ENCODE assay signal across 20 cellular contexts in the genomic region with DNA sequence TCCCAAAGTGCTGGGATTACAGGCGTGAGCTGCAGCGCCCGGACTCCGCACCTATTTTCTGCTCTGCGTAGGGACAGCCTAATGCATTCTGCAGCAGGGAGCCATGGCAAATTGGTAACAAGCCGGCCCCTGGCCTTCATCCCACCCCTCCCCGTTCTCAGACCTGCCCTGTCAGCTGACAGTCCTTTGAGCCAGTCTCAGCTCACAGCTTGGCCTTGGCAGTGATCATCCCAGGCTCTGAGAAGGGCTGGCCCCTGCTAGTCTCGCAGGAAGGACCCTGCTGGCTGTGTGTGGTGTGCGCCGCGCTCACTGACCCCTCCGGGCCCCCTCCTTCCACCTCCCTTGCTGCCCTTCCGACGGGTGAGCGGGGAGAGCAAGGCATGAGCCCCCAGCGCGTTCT. TPM values are rescaled to one million over a fixed set of nuclear protein-coding genes. Genes with fewer than 3 reads are reported as not detected.
A peak's percentile ranks its signal among the peaks of the same experiment; 100 is the strongest.
DNase-seq lines count a peak whose midpoint lies in the region; TF ChIP-seq lines count a peak whose summit lies in the region.
"Had no signal": no experiment of that assay in that cellular context is flagged by ENCODE, and none has a peak within 500 bp of the region (broad histone marks: within the 10 kb centered on the region; RNA-seq: fewer than 3 reads in every experiment).

No MANE protein-coding gene starts in this region.

- intact Hi-C loops in thyroid gland (cut with DNase I): no loop called here
- intact Hi-C loops in activated CD4-positive, alpha-beta memory T cell treated with anti-CD3 and anti-CD28 coated beads for 36 hours (cut with micrococcal nuclease): no loop called here

- H3K79me2 ChIP-seq in neural cell (replicated peaks; ENCODE audit: insufficient read depth, low read length): no peaks in the 10 kb centered on the region

- 28 to 30% methylated on average over 4 to 16 of the region's 17 CpGs for WGBS in thyroid gland, 2 donors

- no peaks in the 10 kb centered on the region for H3K36me3 Mint-ChIP-seq in activated CD4-positive, alpha-beta memory T cell treated with anti-CD3 and anti-CD28 coated beads for 36 hours
- H3K36me3 Mint-ChIP-seq: CD8-positive, alpha-beta memory T cell had no signal

- H3K27ac Mint-ChIP-seq in activated CD4-positive, alpha-beta memory T cell treated with anti-CD3 and anti-CD28 coated beads for 36 hours: no peak overlapping the region

- H4K20me1 ChIP-seq in BLaER1 treated with 17β-estradiol and CSF1 and Interleukin-3, amounts not matched to agents 10 nM and 100 nM: peaks cover 0 to 13% (median 0%) of the 10 kb centered on the region in 11 experiments; a peak in 4 of 22 replicates
- H4K20me1 ChIP-seq in neural cell (ENCODE audit: insufficient read depth): no peaks in the 10 kb centered on the region

- H3K27me3 Mint-ChIP-seq in activated CD4-positive, alpha-beta memory T cell treated with anti-CD3 and anti-CD28 coated beads for 36 hours: peaks cover 25% of the 10 kb centered on the region

- no peaks in the 10 kb centered on the region for H3K9me3 Mint-ChIP-seq in activated CD4-positive, alpha-beta memory T cell treated with anti-CD3 and anti-CD28 coated beads for 36 hours
- H3K9me3 Mint-ChIP-seq: CD8-positive, alpha-beta memory T cell had no signal

- peak overlapping the region in 1 of 10 experiments; percentile 25; a peak in 3 of 20 replicates for H3K4me3 ChIP-seq in BLaER1 treated with 17β-estradiol and CSF1 and Interleukin-3, amounts not matched to agents 10 nM and 100 nM
- H3K4me3 ChIP-seq in HEK293 (ENCODE audit: low read depth, low read length) (no peak overlapping the region), neural cell (ENCODE audit: low read length) (no peak overlapping the region), thyroid gland (replicated peaks in 1 of 3) (no peak overlapping the region)
- H3K4me3 ChIP-seq: A549 had no signal

- TF ChIP-seq CTCF in HEK293 (tag by site-specific recombination; IDR thresholded peaks at IDR 0.05) (no peak), neural cell (IDR thresholded peaks at IDR 0.05; ENCODE audit: poor library complexity, severe bottlenecking) (no peak), thyroid gland (IDR thresholded peaks at IDR 0.05) (no peak)

- no peaks in the 10 kb centered on the region for H3K36me3 ChIP-seq in BLaER1 treated with 17β-estradiol and CSF1 and Interleukin-3, amounts not matched to agents 10 nM and 100 nM
- H3K36me3 ChIP-seq in HEK293 (ENCODE audit: control insufficient read depth in 2 of 2, insufficient read depth in 1 of 2, low read length in 2 of 2) (no peaks in the 10 kb centered on the region), neural cell (ENCODE audit: insufficient read depth, low read length) (no peaks in the 10 kb centered on the region), thyroid gland (no peaks in the 10 kb centered on the region)

- H3K4me2 ChIP-seq in BLaER1 treated with 17β-estradiol and CSF1 and Interleukin-3, amounts not matched to agents 10 nM and 100 nM: peak overlapping the region in 9 of 11 experiments; percentile 43 to 96 (median 78); a peak in 18 of 22 replicates
- H3K4me2 ChIP-seq in neural cell (ENCODE audit: low read length): no peak overlapping the region
- H3K4me2 ChIP-seq: A549, SK-N-SH had no signal

- TF ChIP-seq EP300 in neural cell (conservative IDR thresholded peaks at IDR 0.05; ENCODE audit: poor library complexity, severe bottlenecking): no peak

- peaks cover 0 to 13% (median 6%) of the 10 kb centered on the region in 11 experiments; a peak in 17 of 22 replicates for H3K27me3 ChIP-seq in BLaER1 treated with 17β-estradiol and CSF1 and Interleukin-3, amounts not matched to agents 10 nM and 100 nM
- H3K27me3 ChIP-seq in neural cell (ENCODE audit: insufficient read depth, low read depth, low read length) (peaks cover 8% of the 10 kb centered on the region), thyroid gland (no peaks in the 10 kb centered on the region)

- H3K4me1 Mint-ChIP-seq in activated CD4-positive, alpha-beta memory T cell treated with anti-CD3 and anti-CD28 coated beads for 36 hours (ENCODE audit: low read depth): no peaks in the 10 kb centered on the region
- H3K4me1 Mint-ChIP-seq: CD8-positive, alpha-beta memory T cell had no signal

- CTCF ChIA-PET in HEK293 (lab: Yijun Ruan, JAX): no interaction called here
- CTCF ChIA-PET in activated CD4-positive, alpha-beta memory T cell treated with anti-CD3 and anti-CD28 coated beads for 36 hours (lab: Charles Lee): no interaction called here

- H3K27ac ChIP-seq in BLaER1 treated with 17β-estradiol and CSF1 and Interleukin-3, amounts not matched to agents 10 nM and 100 nM: peak overlapping the region in 6 of 11 experiments; percentile 24 to 79 (median 70); a peak in 10 of 22 replicates
- no peak overlapping the region for H3K27ac ChIP-seq in HEK293 (ENCODE audit: extremely low read depth, low read depth, low read length)
- H3K27ac ChIP-seq in neural cell (ENCODE audit: low read length): peak overlapping the region; percentile 54
- no peak overlapping the region for H3K27ac ChIP-seq in thyroid gland
- H3K27ac ChIP-seq: A549, HL-60 had no signal

- peak overlapping the region in 5 of 11 experiments; percentile 18 to 76 (median 63); a peak in 9 of 22 replicates for H3K9ac ChIP-seq in BLaER1 treated with 17β-estradiol and CSF1 and Interleukin-3, amounts not matched to agents 10 nM and 100 nM
- H3K9ac ChIP-seq in neural cell (ENCODE audit: low read length): peak overlapping the region; percentile 22
- H3K9ac ChIP-seq: SK-N-SH had no signal

- no peak for TF ChIP-seq RAD21 in neural cell (conservative IDR thresholded peaks at IDR 0.05)

- POLR2A ChIA-PET in HEK293 (lab: Yijun Ruan, JAX): no interaction called here
- POLR2A ChIA-PET in activated CD4-positive, alpha-beta memory T cell treated with anti-CD3 and anti-CD28 coated beads for 36 hours (lab: Charles Lee): no interaction called here

- no peak for TF ChIP-seq POLR2A in thyroid gland (IDR thresholded peaks at IDR 0.05)

- H2AFZ ChIP-seq in neural cell (ENCODE audit: low read depth, low read length): no peak overlapping the region

- peaks cover 4 to 73% (median 50%) of the 10 kb centered on the region in 10 experiments; a peak in 17 of 20 replicates for H3K4me1 ChIP-seq in BLaER1 treated with 17β-estradiol and CSF1 and Interleukin-3, amounts not matched to agents 10 nM and 100 nM
- no peaks in the 10 kb centered on the region for H3K4me1 ChIP-seq in HEK293 (ENCODE audit: control insufficient read depth, insufficient read depth, low read length)
- no peaks in the 10 kb centered on the region for H3K4me1 ChIP-seq in thyroid gland

- no peak overlapping the region for H3K4me3 Mint-ChIP-seq in activated CD4-positive, alpha-beta memory T cell treated with anti-CD3 and anti-CD28 coated beads for 36 hours
- H3K4me3 Mint-ChIP-seq: CD8-positive, alpha-beta memory T cell had no signal

- H3K9me3 ChIP-seq in BLaER1 treated with 17β-estradiol and CSF1 and Interleukin-3, amounts not matched to agents 10 nM and 100 nM (replicated peaks in 1 of 11): peaks cover 0 to 7% (median 0%) of the 10 kb centered on the region in 11 experiments; a peak in 2 of 22 replicates
- H3K9me3 ChIP-seq in HEK293 (ENCODE audit: control insufficient read depth, insufficient read depth, low read depth, low read length) (no peaks in the 10 kb centered on the region), neural cell (ENCODE audit: low read length) (no peaks in the 10 kb centered on the region), thyroid gland (no peaks in the 10 kb centered on the region)
- H3K9me3 ChIP-seq: SK-N-SH had no signal

- H3K9me2 ChIP-seq in neural cell (ENCODE audit: insufficient read depth, low read length): no peaks in the 10 kb centered on the region
- H3K9me2 ChIP-seq: SK-N-SH had no signal

- DNase-seq in SK-N-DZ (ENCODE audit: low spot score) (peak; percentile 67), thyroid gland (no peak), NCI-H526 treated with DMSO at 0.1 percent for 48 hours (lab: John Stamatoyannopoulos, UW) (no peak), NOMO-1 (lab: John Stamatoyannopoulos, UW; ENCODE audit: unreplicated experiment in 2 of 2) (no peak)
- no peak for DNase-seq in activated CD4-positive, alpha-beta memory T cell treated with anti-CD3 and anti-CD28 coated beads for 36 hours
- DNase-seq: C1 segment of cervical spinal cord; CD8-positive, alpha-beta memory T cell; DMS53; MM.1S; NCI-H1092; NCI-H1436 treated with DMSO at 0.1 percent for 48 hours; NCI-H2029; NCI-H446 treated with DMSO at 0.1 percent for 48 hours; NCI-H748 treated with DMSO at 0.1 percent for 48 hours; SK-N-SH had no signal

- H3F3A ChIP-seq in neural cell (ENCODE audit: insufficient read depth, low read length, poor library complexity, severe bottlenecking): no peaks in the 10 kb centered on the region

TF ChIP-seq in HEK293, 187 proteins besides CTCF, POLR2A, EP300 and RAD21 (continues in another document):
- TF ChIP-seq GLI4 (tag by site-specific recombination; IDR thresholded peaks at IDR 0.05) (no peak), ZFP3 (tag by site-specific recombination; IDR thresholded peaks at IDR 0.05; ENCODE audit: low read depth) (no peak), ZBTB20 (tag by site-specific recombination; IDR thresholded peaks at IDR 0.05) (no peak)

TF ChIP-seq in neural cell, 6 proteins besides CTCF, POLR2A, EP300 and RAD21 (continues in another document):
- TF ChIP-seq SMC3 (conservative IDR thresholded peaks at IDR 0.05; ENCODE audit: poor library complexity): no peak
- no peak for TF ChIP-seq MXI1 (conservative IDR thresholded peaks at IDR 0.05; ENCODE audit: poor library complexity, severe bottlenecking)
- TF ChIP-seq TAF1 (IDR thresholded peaks at IDR 0.05; ENCODE audit: low read depth): no peak
- TF ChIP-seq EZH2 (IDR thresholded peaks at IDR 0.05; ENCODE audit: borderline replicate concordance, insufficient read depth, low read length, poor library complexity, severe bottlenecking): no peak

RNA-seq across cellular contexts. Expression of a gene that starts 10.3 kb away (rescaled TPM):
- 0.77 and 0.99 TPM in 2 replicates for polyA plus RNA-seq in SK-N-DZ (2014; cell fraction: cytosol; rRNA removed)
- polyA plus RNA-seq in SK-N-DZ (2014; cell fraction: nucleus; rRNA removed): 1.5 and 2.0 TPM in 2 replicates
- 0.22 and 0.56 TPM in 2 replicates for polyA plus RNA-seq in neural cell
- 0.97 and 1.2 TPM in 2 replicates for polyA minus RNA-seq in neural cell
- total RNA-seq in thyroid gland: under 1 TPM in 2 of 4 donors, not detected in 2; 0.92 to 0.98 TPM
- 1 to 10 TPM; 1.2 to 1.4 TPM for total RNA-seq in activated CD4-positive, alpha-beta memory T cell treated with anti-CD3 and anti-CD28 coated beads for 36 hours
- polyA plus RNA-seq: CD8-positive, alpha-beta memory T cell had no signal

RNA-seq across cellular contexts. Expression of a gene that starts 57.9 kb away (rescaled TPM):
- polyA plus RNA-seq in SK-N-DZ (2014; cell fraction: cytosol; rRNA removed): 13.6 and 15.9 TPM in 2 replicates
- 11.6 and 18.6 TPM in 2 replicates for polyA plus RNA-seq in SK-N-DZ (2014; cell fraction: nucleus; rRNA removed)
- polyA plus RNA-seq in neural cell: 8.0 and 11.4 TPM in 2 replicates
- polyA minus RNA-seq in neural cell: 31.2 and 33.7 TPM in 2 replicates
- total RNA-seq in thyroid gland: 10 to 100 TPM; 24.2 to 58.1 (median 34.5) TPM
- 10 to 100 TPM; 41.5 to 47.9 TPM for total RNA-seq in activated CD4-positive, alpha-beta memory T cell treated with anti-CD3 and anti-CD28 coated beads for 36 hours

Comparison
In these comparisons a context has a peak if more than half of its experiments do, and no peak if none do; other contexts are left out.
1. H3K27ac ChIP-seq: peak in BLaER1 treated with 17β-estradiol and CSF1 and Interleukin-3, amounts not matched to agents 10 nM and 100 nM (6 of 11) and neural cell (single experiment); none in HEK293 (single experiment) and thyroid gland (0 of 3).